9 cellular contexts compared by ENCODE assay signal in genomic region chr1:169110265-169110664, GRCh38. TPM values are rescaled to one million over a fixed set of nuclear protein-coding genes. Genes with fewer than 3 reads are reported as not detected.
DNase-seq lines count a peak whose midpoint lies in the region; ATAC-seq and TF ChIP-seq lines count a peak whose summit lies in the region.
"Had no signal": no experiment of that assay in that cellular context is flagged by ENCODE, and none has a peak within 500 bp of the region (broad histone marks: within the 10 kb centered on the region; RNA-seq: fewer than 3 reads in every experiment).

No MANE protein-coding gene starts in this region.

- no peak overlapping the region for H2AFZ ChIP-seq in GM23338

- DNase-seq in GM23338 (ENCODE audit: low spot score) = no peak
- no peak for DNase-seq in WTC11 (ENCODE audit: low spot score)
- no peak for DNase-seq in glutamatergic neuron
- no peak for DNase-seq in activated effector memory CD4-positive, alpha-beta T cell treated with anti-CD3 and anti-CD28 coated beads, Interleukin-2, amount 50 U/mL, for 16 hours
- no peak for DNase-seq in NCI-H2227 treated with DMSO at 0.1 percent for 48 hours (lab: John Stamatoyannopoulos, UW)
- no peak for DNase-seq in NCI-H446 (lab: John Stamatoyannopoulos, UW)
- DNase-seq: activated gamma-delta T cell had no signal

- POLR2A ChIA-PET in WTC11 (lab: Charles Lee) = no interaction called here

- no peaks in the 10 kb centered on the region for H3K9me2 ChIP-seq in GM23338 (ENCODE audit: insufficient read depth)

- H3K27ac ChIP-seq in GM23338 (ENCODE audit: low read depth) (no peak overlapping the region), skeletal muscle tissue (ENCODE audit: low read depth, low read length) (peak overlapping the region; percentile 86)

- H3K4me3 ChIP-seq in GM23338 (0 out of 2 replicates have a peak overlapping the region, but pooled peaks have one; percentile 94), skeletal muscle tissue (ENCODE audit: low read length in 3 of 3) (peak overlapping the region; percentile 81 to 96 (median 88))

- no peak overlapping the region for H3K4me3 Mint-ChIP-seq in GM23338
- no peak overlapping the region; the same call in none of the 2 replicates for H3K4me3 Mint-ChIP-seq in WTC11
- H3K4me3 Mint-ChIP-seq in glutamatergic neuron (ENCODE audit: unreplicated experiment) = peak overlapping the region; percentile 98

- H3K27ac Mint-ChIP-seq in GM23338 (peak overlapping the region; percentile 79), WTC11 (peak overlapping the region; percentile 33; the same call in 1 of the 2 replicates), glutamatergic neuron (ENCODE audit: unreplicated experiment) (peak overlapping the region; percentile 48)

- H4K20me1 ChIP-seq in GM23338 (replicated peaks; ENCODE audit: insufficient read depth) = no peaks in the 10 kb centered on the region; the same call in 1 of the 2 replicates

- H3K9me3 Mint-ChIP-seq in GM23338 (peaks cover 4% of the 10 kb centered on the region; the same call in 1 of the 3 replicates), WTC11 (no peaks in the 10 kb centered on the region), glutamatergic neuron (ENCODE audit: unreplicated experiment) (peaks cover 11% of the 10 kb centered on the region)

- H3K4me1 ChIP-seq in GM23338 (ENCODE audit: insufficient read depth) = peaks cover 54% of the 10 kb centered on the region
- peaks cover 36 to 56% (median 45%) of the 10 kb centered on the region in 3 donors for H3K4me1 ChIP-seq in skeletal muscle tissue (ENCODE audit: control insufficient read depth in 3 of 3, insufficient read depth in 3 of 3, low read length in 3 of 3)

- H3K79me2 ChIP-seq in GM23338 (replicated peaks; ENCODE audit: insufficient read depth) = peaks cover 72% of the 10 kb centered on the region

- H3F3A ChIP-seq in GM23338 (replicated peaks; ENCODE audit: low read depth) = 0 out of 2 replicates have a peak, but pooled peaks cover 4% of the 10 kb centered on the region

- ATAC-seq in GM23338 = no peak
- ATAC-seq in WTC11 = no peak
- ATAC-seq in HG02642 (IDR thresholded peaks at IDR 0.05; ENCODE audit: poor library complexity, unreplicated experiment) = no peak

- H3K27me3 ChIP-seq in GM23338 (ENCODE audit: insufficient read depth) (no peaks in the 10 kb centered on the region), skeletal muscle tissue (ENCODE audit: control insufficient read depth in 3 of 3, insufficient read depth in 3 of 3, low read length in 3 of 3) (no peaks in the 10 kb centered on the region)

- H3K36me3 ChIP-seq in GM23338 (ENCODE audit: insufficient read depth) (peaks cover 21% of the 10 kb centered on the region), skeletal muscle tissue (ENCODE audit: control insufficient read depth in 3 of 3, insufficient read depth in 3 of 3, low read length in 3 of 3) (peaks cover 19 to 34% (median 33%) of the 10 kb centered on the region in 3 donors)

- H3K36me3 Mint-ChIP-seq in GM23338 (ENCODE audit: low read depth) (peaks cover 47% of the 10 kb centered on the region), WTC11 (peaks cover 29% of the 10 kb centered on the region), glutamatergic neuron (ENCODE audit: unreplicated experiment) (peaks cover 9% of the 10 kb centered on the region)

- TF ChIP-seq CTCF in GM23338 (conservative IDR thresholded peaks at IDR 0.05; ENCODE audit: low read depth in 2 of 2) (no peak), WTC11 (IDR thresholded peaks at IDR 0.05) (no peak), glutamatergic neuron (IDR thresholded peaks at IDR 0.05; ENCODE audit: partially characterized antibody, unreplicated experiment) (no peak)

- H3K27me3 Mint-ChIP-seq in GM23338 (ENCODE audit: insufficient read depth, low read depth, poor library complexity) (peaks cover 7% of the 10 kb centered on the region), WTC11 (ENCODE audit: low read depth) (no peaks in the 10 kb centered on the region; the same call in 1 of the 2 replicates), glutamatergic neuron (ENCODE audit: unreplicated experiment) (peaks cover 14% of the 10 kb centered on the region)

- H3K9me3 ChIP-seq in skeletal muscle tissue (ENCODE audit: control insufficient read depth in 3 of 3, low read length in 3 of 3) = no peaks in the 10 kb centered on the region

- peak overlapping the region; percentile 90 to 95 (median 94) for H3K9ac ChIP-seq in skeletal muscle tissue (ENCODE audit: low read depth in 1 of 3, low read length in 3 of 3)

- peak overlapping the region; percentile 94 for H3K4me2 ChIP-seq in GM23338

- CTCF ChIA-PET in WTC11 (lab: Charles Lee) = interaction anchor here (0.7 kb wide), 1 partner anchor 239 kb away, joined by 4 read pairs; no protein-coding TSS in a partner anchor

- H3K4me1 Mint-ChIP-seq in GM23338 = peaks cover 50% of the 10 kb centered on the region
- H3K4me1 Mint-ChIP-seq in WTC11 = peaks cover 54% of the 10 kb centered on the region
- H3K4me1 Mint-ChIP-seq in glutamatergic neuron (ENCODE audit: low read depth, unreplicated experiment) = peaks cover 27% of the 10 kb centered on the region

TF ChIP-seq in GM23338, 12 proteins besides CTCF, POLR2A, EP300 and RAD21:
- TF ChIP-seq ZNF331 (CRISPR knock-in tag; IDR thresholded peaks at IDR 0.05; ENCODE audit: low read depth) = no peak
- TF ChIP-seq REST (IDR thresholded peaks at IDR 0.05; ENCODE audit: unreplicated experiment) = no peak
- no peak for TF ChIP-seq EZH2phosphoT487 (IDR thresholded peaks at IDR 0.05; ENCODE audit: unreplicated experiment)
- TF ChIP-seq JUNB (IDR thresholded peaks at IDR 0.05; ENCODE audit: unreplicated experiment) = no peak
- TF ChIP-seq EZH2 (IDR thresholded peaks at IDR 0.05; ENCODE audit: low read depth, unreplicated experiment) = no peak
- TF ChIP-seq NANOG (IDR thresholded peaks at IDR 0.05; ENCODE audit: borderline replicate concordance) = no peak
- no peak for TF ChIP-seq STAT1 (IDR thresholded peaks at IDR 0.05; ENCODE audit: unreplicated experiment)

TF ChIP-seq in WTC11, 78 proteins besides CTCF, POLR2A, EP300 and RAD21:
- TF ChIP-seq RELA (CRISPR knock-in tag; IDR thresholded peaks at IDR 0.05; ENCODE audit: borderline replicate concordance) = no peak
- TF ChIP-seq ZNF671 (CRISPR knock-in tag; IDR thresholded peaks at IDR 0.05) = no peak
- TF ChIP-seq ATF6 (CRISPR knock-in tag; IDR thresholded peaks at IDR 0.05) = no peak
- no peak for TF ChIP-seq RORB (CRISPR knock-in tag; IDR thresholded peaks at IDR 0.05)
- no peak for TF ChIP-seq FOXP4 (CRISPR knock-in tag; IDR thresholded peaks at IDR 0.05)
- TF ChIP-seq TEAD1 (CRISPR knock-in tag; IDR thresholded peaks at IDR 0.05) = no peak

RNA-seq across cellular contexts. Expression of gene ATP1B1, which starts 3.8 kb away (rescaled TPM):
- 48.9 and 51.0 TPM in 2 replicates for total RNA-seq in GM23338 (2014; rRNA removed; shearing (Covaris generic))
- 69.2 and 73.4 TPM in 2 replicates for polyA plus RNA-seq in GM23338 (2016; fragmentation: Nextera tagmentation; extraction: Ambion mirVana)
- total RNA-seq in WTC11 (2021) (40.7 to 41.9 TPM (median 41.8 TPM) in 3 replicates), glutamatergic neuron (ENCODE audit: unreplicated experiment) (108 TPM), skeletal muscle tissue (16.7 TPM)
